8 cellular contexts compared by ENCODE assay signal in genomic region chr12:120361506-120362208, GRCh38. TPM values are rescaled to one million over a fixed set of nuclear protein-coding genes. Genes with fewer than 3 reads are reported as not detected.
DNase-seq lines count a peak whose midpoint lies in the region; ATAC-seq, FAIRE-seq and TF ChIP-seq lines count a peak whose summit lies in the region.

No MANE protein-coding gene starts in this region.

- BruUV-seq in Caco-2 (replicated peaks; lab: Mats Ljungman, UMichigan), result no TSS peak

- CTCF ChIA-PET in AG04450 (lab: Charles Lee), result interaction anchor here (1.1 to 3.3 kb wide), 3 partner anchors 10 to 69 kb away, joined by 3 to 29 read pairs (median 5); partner anchors contain the start of gene SIRT4
- CTCF ChIA-PET in WTC11 (lab: Charles Lee), result interaction anchor here (0.5 to 2.9 kb wide), 17 partner anchors 8 to 712 kb away, joined by 3 to 28 read pairs (median 4); partner anchors contain the start of genes COX6A1, PLA2G1B and SIRT4
- CTCF ChIA-PET in Caco-2 (lab: Charles Lee), result no interaction called here

- H3K9ac ChIP-seq in HUES64 (ENCODE audit: low read depth, low read length), result peak overlapping the region; percentile 52

- no peaks in the 10 kb centered on the region for H3K27me3 Mint-ChIP-seq in WTC11 (ENCODE audit: low read depth)
- no peaks in the 10 kb centered on the region for H3K27me3 Mint-ChIP-seq in Caco-2 (ENCODE audit: insufficient read depth, unreplicated experiment)

- no peak for TF ChIP-seq EP300 in ovary (IDR thresholded peaks at IDR 0.05)

- H3K9me3 ChIP-seq in AG04450 (ENCODE audit: control insufficient read depth, insufficient read depth, low read length) (no peaks in the 10 kb centered on the region; the same call in 1 of the 2 replicates), HUES64 (ENCODE audit: insufficient read depth, low read depth, low read length) (no peaks in the 10 kb centered on the region), ovary (no peaks in the 10 kb centered on the region), Caco-2 (no peaks in the 10 kb centered on the region)

- H3K27ac Mint-ChIP-seq in WTC11 (peak overlapping the region; percentile 82), Caco-2 (ENCODE audit: unreplicated experiment) (no peak overlapping the region)

- H3K27me3 ChIP-seq in AG04450 (ENCODE audit: control insufficient read depth, insufficient read depth, low read length), result peaks cover 62% of the 10 kb centered on the region
- no peaks in the 10 kb centered on the region for H3K27me3 ChIP-seq in HUES64 (ENCODE audit: insufficient read depth, low read length)
- no peaks in the 10 kb centered on the region for H3K27me3 ChIP-seq in ovary
- no peaks in the 10 kb centered on the region for H3K27me3 ChIP-seq in Caco-2 (replicated peaks; ENCODE audit: control insufficient read depth, insufficient read depth, low read length)

- H3K27ac ChIP-seq in AG04450 (ENCODE audit: low read depth, low read length) (no peak overlapping the region), HUES64 (ENCODE audit: low read depth, low read length) (peak overlapping the region; percentile 85), ovary (peak overlapping the region in 1 of 2 donors; percentile 7)

- H3K4me1 ChIP-seq in HUES64 (ENCODE audit: insufficient read depth, low read length), result peaks cover 49% of the 10 kb centered on the region
- H3K4me1 ChIP-seq in ovary (ENCODE audit: insufficient read depth), result peaks cover 1% of the 10 kb centered on the region
- H3K4me1 ChIP-seq in Caco-2, result peaks cover 9% of the 10 kb centered on the region

- TF ChIP-seq CTCF in AG04450 (IDR thresholded peaks at IDR 0.05; ENCODE audit: low read depth, low read length), result no peak
- TF ChIP-seq CTCF in WTC11 (IDR thresholded peaks at IDR 0.05), result no peak
- TF ChIP-seq CTCF in ovary (IDR thresholded peaks at IDR 0.05), result no peak
- TF ChIP-seq CTCF in Caco-2 (IDR thresholded peaks at IDR 0.05; ENCODE audit: insufficient read depth in 1 of 2, low read depth in 1 of 2, low read length in 1 of 2, severe bottlenecking in 1 of 2, unreplicated experiment in 1 of 2), result no peak

- no peak for TF ChIP-seq POLR2A in ovary (IDR thresholded peaks at IDR 0.05)

- peaks cover 31% of the 10 kb centered on the region for H3K36me3 Mint-ChIP-seq in WTC11
- H3K36me3 Mint-ChIP-seq in Caco-2 (ENCODE audit: insufficient read depth, unreplicated experiment), result peaks cover 23% of the 10 kb centered on the region

- H3K4me3 Mint-ChIP-seq in WTC11 (peak overlapping the region; percentile 71), Caco-2 (ENCODE audit: unreplicated experiment) (no peak overlapping the region)

- ATAC-seq in WTC11 (peak; percentile 80), HG02852 (IDR thresholded peaks at IDR 0.05; ENCODE audit: unreplicated experiment) (no peak)

- H3K4me1 Mint-ChIP-seq in WTC11, result peaks cover 62% of the 10 kb centered on the region
- H3K4me1 Mint-ChIP-seq in Caco-2 (ENCODE audit: low read depth, unreplicated experiment), result peaks cover 9% of the 10 kb centered on the region

- POLR2A ChIA-PET in AG04450 (lab: Yijun Ruan, JAX), result interaction anchor here (0.5 to 1.0 kb wide), 3 partner anchors 17 to 1932 kb away, joined by 3 to 10 read pairs (median 3); no protein-coding TSS in a partner anchor
- POLR2A ChIA-PET in WTC11 (lab: Charles Lee), result interaction anchor here (0.5 to 1.5 kb wide), 7 partner anchors 9 to 76 kb away, joined by 3 to 8 read pairs (median 4); partner anchors contain the start of gene COX6A1
- POLR2A ChIA-PET in Caco-2 (lab: Charles Lee), result no interaction called here

- DNase-seq in AG04450 (ENCODE audit: low read depth, low spot score) (peak; percentile 21), WTC11 (ENCODE audit: low spot score) (peak; percentile 93), frontal cortex (ENCODE audit: low spot score in 2 of 2) (peak; percentile 86 to 93), ovary (peak; percentile 54 to 76 (median 76)), COLO829 (ENCODE audit: low spot score) (no peak), Caco-2 (no peak)

- peaks cover 65% of the 10 kb centered on the region for H3K36me3 ChIP-seq in HUES64 (ENCODE audit: insufficient read depth, low read length)
- H3K36me3 ChIP-seq in ovary, result no peaks in the 10 kb centered on the region
- peaks cover 2% of the 10 kb centered on the region for H3K36me3 ChIP-seq in Caco-2 (ENCODE audit: control insufficient read depth, insufficient read depth, low read length)

- no peak for FAIRE-seq in frontal cortex (lab: Jason Lieb, UNC)

- H3K9me3 Mint-ChIP-seq in WTC11, result no peaks in the 10 kb centered on the region
- no peaks in the 10 kb centered on the region for H3K9me3 Mint-ChIP-seq in Caco-2 (ENCODE audit: unreplicated experiment)

- 2% methylated on average over 54 of the region's 56 CpGs for WGBS in HUES64
- WGBS in ovary, 3 donors, result 7 to 18% (median 8%) methylated on average over 18 to 56 of the region's 56 CpGs

- peak overlapping the region; percentile 39; the same call in 1 of the 2 replicates for H3K4me3 ChIP-seq in AG04450 (ENCODE audit: low read depth, low read length)
- H3K4me3 ChIP-seq in HUES64 (ENCODE audit: low read length), result peak overlapping the region; percentile 53
- H3K4me3 ChIP-seq in ovary, result peak overlapping the region; percentile 41
- H3K4me3 ChIP-seq in Caco-2 (ENCODE audit: low read depth, low read length), result no peak overlapping the region

- intact Hi-C loops in ovary (cut with DNase I), result loop anchor here in 1 of 4 donors (10.0 kb wide), 1 partner anchor 53 kb away; no protein-coding TSS in a partner anchor
- intact Hi-C loops in Caco-2 (cut with micrococcal nuclease; ENCODE audit: unreplicated experiment), result no loop called here

TF ChIP-seq in WTC11, 78 proteins besides CTCF, POLR2A, EP300 and RAD21 (continues in another document):
- TF ChIP-seq CREM (CRISPR knock-in tag; IDR thresholded peaks at IDR 0.05), result peak; percentile 42; the same call in 1 of the 2 replicates
- TF ChIP-seq ARID4B (CRISPR knock-in tag; IDR thresholded peaks at IDR 0.05; ENCODE audit: borderline replicate concordance), result no peak; the same call in 1 of the 2 replicates
- peak; percentile 73 for TF ChIP-seq ETV6 (CRISPR knock-in tag; IDR thresholded peaks at IDR 0.05)
- no peak for TF ChIP-seq ZNF232 (CRISPR knock-in tag; IDR thresholded peaks at IDR 0.05)
- TF ChIP-seq ZNF416 (CRISPR knock-in tag; IDR thresholded peaks at IDR 0.05), result no peak

RNA-seq across cellular contexts. Expression of gene MSI1, which starts 7.3 kb away (rescaled TPM):
- polyA plus RNA-seq in AG04450 (2011; rRNA removed) (not detected in 2 replicates), ovary (1 to 10 TPM in 1 of 2 donors, under 1 TPM in 1; 0.92 to 1.8 TPM)
- not detected in 2 replicates for polyA minus RNA-seq in AG04450 (2011; rRNA and poly(A)+ RNA removed)
- polyA plus RNA-seq in HUES64 (2013, experiment 1 of 2), result 27.8 TPM
- 32.8 TPM for polyA plus RNA-seq in HUES64 (2013, experiment 2 of 2)
- total RNA-seq in WTC11 (2021) (64.5 to 71.9 TPM (median 71.5 TPM) in 3 replicates), frontal cortex (6.9 TPM), ovary (1 to 10 TPM in 6 of 7 donors, under 1 TPM in 1; 0.83 to 4.9 (median 2.6) TPM), Caco-2 (2022) (21.7 and 24.8 TPM in 2 replicates)

RNA-seq across cellular contexts. Expression of gene PLA2G1B, which starts 34.1 kb away (rescaled TPM):
- polyA plus RNA-seq in AG04450 (2011; rRNA removed) (0.20 and 0.41 TPM in 2 replicates), ovary (1 to 10 TPM; 7.1 to 7.4 TPM)
- not detected in 2 replicates for polyA minus RNA-seq in AG04450 (2011; rRNA and poly(A)+ RNA removed)
- not detected for polyA plus RNA-seq in HUES64 (2013, experiment 1 of 2)
- not detected for polyA plus RNA-seq in HUES64 (2013, experiment 2 of 2)
- total RNA-seq in WTC11 (2021) (0.92 to 1.8 TPM (median 1.4 TPM) in 3 replicates), frontal cortex (not detected), ovary (10 to 100 TPM in 2 of 7 donors, 1 to 10 TPM in 4, under 1 TPM in 1; 0.67 to 17.0 (median 2.9) TPM), Caco-2 (2022) (not detected in 2 replicates)

RNA-seq across cellular contexts. Expression of gene SIRT4, which starts 59.5 kb away (rescaled TPM):
- polyA plus RNA-seq in AG04450 (2011; rRNA removed) (1.4 and 1.9 TPM in 2 replicates), ovary (1 to 10 TPM; 2.0 to 2.8 TPM)
- polyA minus RNA-seq in AG04450 (2011; rRNA and poly(A)+ RNA removed), result 1.6 and 2.6 TPM in 2 replicates
- polyA plus RNA-seq in HUES64 (2013, experiment 1 of 2), result 0.85 TPM
- 2.0 TPM for polyA plus RNA-seq in HUES64 (2013, experiment 2 of 2)
- total RNA-seq in WTC11 (2021) (2.1 to 4.3 TPM (median 2.8 TPM) in 3 replicates), frontal cortex (4.1 TPM), ovary (1 to 10 TPM in 5 of 7 donors, under 1 TPM in 2; 0.87 to 4.6 (median 1.4) TPM), Caco-2 (2022) (2.1 and 3.6 TPM in 2 replicates)

Comparison
In these comparisons a context has a peak if more than half of its experiments do, and no peak if none do; other contexts are left out.
1. DNase-seq: peak in AG04450 (single experiment), WTC11 (single experiment), frontal cortex (2 of 2) and ovary (5 of 5); none in COLO829 (single experiment) and Caco-2 (0 of 2).